1 cellular context compared by ENCODE assay signal in genomic region chr7:71472962-71473361, GRCh38.
TF ChIP-seq lines count a peak whose summit lies in the region.

No MANE protein-coding gene starts in this region.

TF ChIP-seq in H1, 55 proteins besides CTCF, POLR2A, EP300 and RAD21 (continued from another document):
- TF ChIP-seq CHD7 (IDR thresholded peaks at IDR 0.05; ENCODE audit: insufficient replicate concordance, low read length) = peak; percentile 76
- peak; percentile 76; the same call in 1 of the 2 replicates for TF ChIP-seq TCF12 (IDR thresholded peaks at IDR 0.05; ENCODE audit: low read depth, low read length)
- TF ChIP-seq HDAC2 (IDR thresholded peaks at IDR 0.05; ENCODE audit: borderline replicate concordance in 1 of 2, low read depth in 2 of 2, low read length in 2 of 2) = 0 out of 4 replicates have a peak, but pooled peaks of 1 of the 2 experiments have one; percentile 3
- TF ChIP-seq TEAD4 (IDR thresholded peaks at IDR 0.05; ENCODE audit: low read depth, low read length) = peak; percentile 34; the same call in 1 of the 2 replicates
- no peak for TF ChIP-seq SAP30 (IDR thresholded peaks at IDR 0.05; ENCODE audit: insufficient read depth, insufficient replicate concordance, low read length)
- 0 out of 2 replicates have a peak, but pooled peaks have one; percentile 41 for TF ChIP-seq POU5F1 (IDR thresholded peaks at IDR 0.05; ENCODE audit: low read depth, low read length)
